ENCODE assay signal across 22 cellular contexts in genomic region chr6:44422534-44422933, GRCh38.
"Had no signal": no experiment of that assay in that cellular context is flagged by ENCODE, and none has a peak within 500 bp of the region (broad histone marks: within the 10 kb centered on the region; RNA-seq: fewer than 3 reads in every experiment).

No MANE protein-coding gene starts in this region.

- H3K4me3 ChIP-seq: dorsolateral prefrontal cortex, hepatocyte, neural progenitor cell, prostate gland, skin epidermis, stomach had no signal

- H3K9me3 ChIP-seq: prostate gland, stomach had no signal

- DNase-seq: activated CD4-positive, alpha-beta T cell treated with anti-CD3 and anti-CD28 coated beads, Interleukin-2, amount 10 ng/mL, durations not matched to agents 7 days and 5 days; activated CD8-positive, alpha-beta T cell treated with anti-CD3 and anti-CD28 coated beads, Interleukin-2, amount 10 ng/mL, durations not matched to agents 7 days and 5 days; activated effector memory CD4-positive, alpha-beta T cell treated with Interleukin-2 at 50 U/mL for 16 hours; activated naive CD4-positive, alpha-beta T cell treated with anti-CD3 and anti-CD28 coated beads, Interleukin-2, amount 10 ng/mL, durations not matched to agents 7 days and 5 days; activated naive CD8-positive, alpha-beta T cell treated with anti-CD3 and anti-CD28 coated beads, Interleukin-2, amount 50 U/mL, for 24 hours; activated T-cell treated with anti-CD3 and anti-CD28 coated beads, Interleukin-2, amount 50 U/mL, for 24 hours; aorta; brain microvascular endothelial cell; central memory CD4-positive, alpha-beta T cell; dorsolateral prefrontal cortex; foreskin fibroblast; mesenchymal stem cell; naive thymus-derived CD4-positive, alpha-beta T cell; right cardiac atrium; stimulated activated CD4-positive, alpha-beta T cell treated with anti-CD3 and anti-CD28 coated beads, Interleukin-15, amount 100 ng/mL, for 24 hours; stimulated activated CD4-positive, alpha-beta T cell treated with anti-CD3 and anti-CD28 coated beads, Interleukin-4, amount 100 ng/mL, for 1 hour; stomach had no signal

- H3K27ac ChIP-seq: brain microvascular endothelial cell, epithelial cell of prostate, hepatocyte, neural progenitor cell, prostate gland, skin epidermis, stomach had no signal

- H3K27me3 ChIP-seq: brain microvascular endothelial cell, dorsolateral prefrontal cortex, hepatocyte, neural progenitor cell, stomach had no signal

- H3K4me1 ChIP-seq: neural progenitor cell, prostate gland had no signal

- H3K36me3 ChIP-seq: prostate gland had no signal
